ENCODE assay signal across 17 cellular contexts in the genomic region with DNA sequence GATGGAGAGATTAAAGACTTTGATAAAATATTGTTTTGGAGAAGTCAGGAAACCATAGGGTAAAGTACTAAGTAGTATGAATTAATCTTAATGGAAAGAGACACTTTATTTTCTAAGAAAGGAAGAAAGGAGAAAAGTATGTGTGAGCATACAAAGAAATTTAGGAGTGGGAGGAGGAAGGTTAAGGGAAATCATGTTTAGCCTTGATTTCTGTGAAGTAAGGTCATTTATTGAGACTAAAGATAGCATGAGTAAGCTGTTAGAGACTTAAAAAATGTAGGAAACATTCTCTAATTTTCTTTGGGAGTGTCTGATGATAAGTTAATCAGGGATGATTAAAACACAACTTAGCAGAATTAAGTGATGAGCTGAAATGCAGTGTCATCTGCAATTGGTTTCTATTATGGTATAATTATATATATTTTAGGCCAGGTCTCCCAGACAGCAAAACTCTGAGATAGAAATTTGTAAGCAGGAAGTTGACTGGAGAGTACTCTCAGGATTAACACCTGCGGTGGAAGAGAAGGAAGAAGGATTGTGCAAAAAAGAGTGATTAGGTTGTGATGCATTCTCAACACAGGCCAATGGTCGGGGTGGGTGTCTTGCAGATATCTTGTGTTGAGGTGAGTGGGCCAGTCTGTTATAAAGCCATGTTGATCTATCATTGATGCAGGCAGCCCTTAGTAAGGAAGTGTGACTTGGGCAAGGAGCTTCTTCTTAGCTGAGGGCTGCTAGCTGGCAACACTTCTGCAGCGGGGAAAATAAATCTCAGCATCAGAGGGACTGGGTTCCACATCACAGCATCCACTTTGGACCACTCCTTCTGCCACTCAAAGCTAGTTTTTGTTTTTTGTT.
DNase-seq lines count a peak whose midpoint lies in the region; ATAC-seq and TF ChIP-seq lines count a peak whose summit lies in the region.
"Had no signal": no experiment of that assay in that cellular context is flagged by ENCODE, and none has a peak within 500 bp of the region (broad histone marks: within the 10 kb centered on the region; RNA-seq: fewer than 3 reads in every experiment).

No MANE protein-coding gene starts in this region.

- H3K9me3 Mint-ChIP-seq in stimulated activated naive CD8-positive, alpha-beta T cell treated with anti-CD3 and anti-CD28 coated beads, Interleukin-15, Interleukin-2, amounts not matched to agents 100 ng/mL and 50 ng/mL, for 24 hours, result peaks cover 9% of the 10 kb centered on the region
- peaks cover 10% of the 10 kb centered on the region for H3K9me3 Mint-ChIP-seq in activated CD8-positive, alpha-beta T cell treated with anti-CD3 and anti-CD28 coated beads for 36 hours
- H3K9me3 Mint-ChIP-seq in T-cell, result peaks cover 0 to 2% (median 0%) of the 10 kb centered on the region in 3 donors

- DNase-seq in stimulated activated naive CD8-positive, alpha-beta T cell treated with anti-CD3 and anti-CD28 coated beads, Interleukin-15, Interleukin-2, amounts not matched to agents 100 U/mL and 50 U/mL, for 24 hours, result no peak
- no peak for DNase-seq in activated CD8-positive, alpha-beta T cell treated with anti-CD3 and anti-CD28 coated beads for 36 hours
- DNase-seq in epithelial cell of prostate (ENCODE audit: low read depth, low spot score), result no peak
- DNase-seq in T-cell, result no peak
- DNase-seq in NCI-H345 (lab: John Stamatoyannopoulos, UW), result no peak
- no peak for DNase-seq in esophagus squamous epithelium (lab: John Stamatoyannopoulos, UW)
- DNase-seq: activated T-cell treated with anti-CD3 and anti-CD28 coated beads, Interleukin-2, amount 50 U/mL, for 48 hours; adrenal gland; DMS153; dorsolateral prefrontal cortex; NCI-H524 treated with DMSO at 0.1 percent for 48 hours; stimulated activated CD4-positive, alpha-beta T cell treated with anti-CD3 and anti-CD28 coated beads, Interleukin-12 subunit alpha, Interleukin-12 subunit beta, amount 100 ng/mL, for 4 hours; testis had no signal

- H3K9me3 ChIP-seq in esophagus squamous epithelium, result no peaks in the 10 kb centered on the region
- H3K9me3 ChIP-seq: adrenal gland, testis had no signal

- peak overlapping the region; percentile 30 for H3K27ac ChIP-seq in epithelial cell of prostate
- H3K27ac ChIP-seq in esophagus squamous epithelium, result no peak overlapping the region
- H3K27ac ChIP-seq: adrenal gland, dorsolateral prefrontal cortex, testis had no signal

- no peak overlapping the region for H3K4me3 Mint-ChIP-seq in stimulated activated naive CD8-positive, alpha-beta T cell treated with anti-CD3 and anti-CD28 coated beads, Interleukin-15, Interleukin-2, amounts not matched to agents 100 ng/mL and 50 ng/mL, for 24 hours
- no peak overlapping the region for H3K4me3 Mint-ChIP-seq in activated CD8-positive, alpha-beta T cell treated with anti-CD3 and anti-CD28 coated beads for 36 hours
- H3K4me3 Mint-ChIP-seq in T-cell, result no peak overlapping the region
- H3K4me3 Mint-ChIP-seq: mesothelial cell of epicardium, neural crest cell had no signal

- H3K27me3 Mint-ChIP-seq in stimulated activated naive CD8-positive, alpha-beta T cell treated with anti-CD3 and anti-CD28 coated beads, Interleukin-15, Interleukin-2, amounts not matched to agents 100 ng/mL and 50 ng/mL, for 24 hours, result no peaks in the 10 kb centered on the region
- no peaks in the 10 kb centered on the region for H3K27me3 Mint-ChIP-seq in activated CD8-positive, alpha-beta T cell treated with anti-CD3 and anti-CD28 coated beads for 36 hours
- no peaks in the 10 kb centered on the region for H3K27me3 Mint-ChIP-seq in T-cell

- H3K27me3 ChIP-seq in esophagus squamous epithelium, result no peaks in the 10 kb centered on the region
- H3K27me3 ChIP-seq: adrenal gland, dorsolateral prefrontal cortex, testis had no signal

- no peak for TF ChIP-seq POLR2A in esophagus squamous epithelium (IDR thresholded peaks at IDR 0.05)

- peak overlapping the region; percentile 36 for H3K27ac Mint-ChIP-seq in stimulated activated naive CD8-positive, alpha-beta T cell treated with anti-CD3 and anti-CD28 coated beads, Interleukin-15, Interleukin-2, amounts not matched to agents 100 ng/mL and 50 ng/mL, for 24 hours
- peak overlapping the region; percentile 80 for H3K27ac Mint-ChIP-seq in activated CD8-positive, alpha-beta T cell treated with anti-CD3 and anti-CD28 coated beads for 36 hours
- no peak overlapping the region for H3K27ac Mint-ChIP-seq in T-cell
- H3K27ac Mint-ChIP-seq: mesothelial cell of epicardium had no signal

- POLR2A ChIA-PET in activated CD8-positive, alpha-beta T cell treated with anti-CD3 and anti-CD28 coated beads for 36 hours (lab: Charles Lee), result interaction anchor here (0.6 to 0.8 kb wide), 2 partner anchors 13 to 577 kb away, joined by 3 read pairs; no protein-coding TSS in a partner anchor
- POLR2A ChIA-PET in T-cell (lab: Charles Lee), result no interaction called here

- CTCF ChIA-PET in activated CD8-positive, alpha-beta T cell treated with anti-CD3 and anti-CD28 coated beads for 36 hours (lab: Charles Lee), result interaction anchor here (2.4 kb wide), 1 partner anchor 16 kb away, joined by 8 read pairs; no protein-coding TSS in a partner anchor
- CTCF ChIA-PET in T-cell (lab: Charles Lee), result interaction anchor here in 1 of 2 donors (0.6 kb wide), 1 partner anchor 1192 kb away, joined by 3 read pairs; no protein-coding TSS in a partner anchor

- no peak for TF ChIP-seq CTCF in activated CD8-positive, alpha-beta T cell treated with anti-CD3 and anti-CD28 coated beads for 36 hours (IDR thresholded peaks at IDR 0.05)
- no peak for TF ChIP-seq CTCF in esophagus squamous epithelium (IDR thresholded peaks at IDR 0.05)

- H3K36me3 ChIP-seq in esophagus squamous epithelium, result no peaks in the 10 kb centered on the region
- H3K36me3 ChIP-seq: adrenal gland had no signal

- H3K4me3 ChIP-seq in esophagus squamous epithelium, result no peak overlapping the region
- H3K4me3 ChIP-seq: adrenal gland, dorsolateral prefrontal cortex, testis had no signal

- ATAC-seq in stimulated activated naive CD8-positive, alpha-beta T cell treated with anti-CD3 and anti-CD28 coated beads, Interleukin-15, Interleukin-2, amounts not matched to agents 100 U/mL and 50 U/mL, for 24 hours, result no peak
- peak; percentile 37 for ATAC-seq in activated CD8-positive, alpha-beta T cell treated with anti-CD3 and anti-CD28 coated beads for 36 hours
- no peak for ATAC-seq in T-cell (replicated peaks in 1 of 4)
- ATAC-seq in GM18519 (IDR thresholded peaks at IDR 0.05; ENCODE audit: low FRiP score, unreplicated experiment), result no peak

- H3K4me1 ChIP-seq in esophagus squamous epithelium, result no peaks in the 10 kb centered on the region

- intact Hi-C loops in activated CD8-positive, alpha-beta T cell treated with anti-CD3 and anti-CD28 coated beads for 36 hours (cut with micrococcal nuclease), result no loop called here
- intact Hi-C loops in esophagus squamous epithelium (cut with DNase I), result no loop called here

- WGBS in esophagus squamous epithelium, 2 donors, result 67 to 71% methylated on average over 3 of the region's 3 CpGs

- H3K4me1 Mint-ChIP-seq in stimulated activated naive CD8-positive, alpha-beta T cell treated with anti-CD3 and anti-CD28 coated beads, Interleukin-15, Interleukin-2, amounts not matched to agents 100 ng/mL and 50 ng/mL, for 24 hours (ENCODE audit: low read depth), result peaks cover 27% of the 10 kb centered on the region
- peaks cover 39% of the 10 kb centered on the region for H3K4me1 Mint-ChIP-seq in activated CD8-positive, alpha-beta T cell treated with anti-CD3 and anti-CD28 coated beads for 36 hours (ENCODE audit: low read depth)
- peaks cover 4 to 18% (median 17%) of the 10 kb centered on the region in 3 donors for H3K4me1 Mint-ChIP-seq in T-cell
- H3K4me1 Mint-ChIP-seq: neural crest cell had no signal

- no peaks in the 10 kb centered on the region for H3K36me3 Mint-ChIP-seq in stimulated activated naive CD8-positive, alpha-beta T cell treated with anti-CD3 and anti-CD28 coated beads, Interleukin-15, Interleukin-2, amounts not matched to agents 100 ng/mL and 50 ng/mL, for 24 hours (ENCODE audit: low read depth)
- H3K36me3 Mint-ChIP-seq in activated CD8-positive, alpha-beta T cell treated with anti-CD3 and anti-CD28 coated beads for 36 hours (ENCODE audit: low read depth), result peaks cover 11% of the 10 kb centered on the region
- peaks cover 2% of the 10 kb centered on the region for H3K36me3 Mint-ChIP-seq in T-cell
- H3K36me3 Mint-ChIP-seq: mesothelial cell of epicardium had no signal

Comparison
In these comparisons a context has a peak if more than half of its experiments do, and no peak if none do; other contexts are left out.
1. H3K27ac Mint-ChIP-seq: peak in stimulated activated naive CD8-positive, alpha-beta T cell treated with anti-CD3 and anti-CD28 coated beads, Interleukin-15, Interleukin-2, amounts not matched to agents 100 ng/mL and 50 ng/mL, for 24 hours (single experiment) and activated CD8-positive, alpha-beta T cell treated with anti-CD3 and anti-CD28 coated beads for 36 hours (single experiment); none in T-cell (0 of 2).